10 cellular contexts compared by ENCODE assay signal in genomic region chr2:227818569-227819397, GRCh38. TPM values are rescaled to one million over a fixed set of nuclear protein-coding genes. Genes with fewer than 3 reads are reported as not detected.
A peak's percentile ranks its signal among the peaks of the same experiment; 100 is the strongest.
DNase-seq lines count a peak whose midpoint lies in the region; ATAC-seq and TF ChIP-seq lines count a peak whose summit lies in the region.
"Had no signal": no experiment of that assay in that cellular context is flagged by ENCODE, and none has a peak within 500 bp of the region (broad histone marks: within the 10 kb centered on the region; RNA-seq: fewer than 3 reads in every experiment).

No MANE protein-coding gene starts in this region.

- peak overlapping the region; percentile 9 for H3K4me3 Mint-ChIP-seq in activated T-cell treated with anti-CD3 and anti-CD28 coated beads, Interleukin-2, amount 50 U/mL, for 4 hours
- H3K4me3 Mint-ChIP-seq: activated naive CD4-positive, alpha-beta T cell treated with anti-CD3 and anti-CD28 coated beads, Interleukin-2, amount 50 U/mL, for 24 hours had no signal

- no peaks in the 10 kb centered on the region for H3K36me3 ChIP-seq in tibial nerve

- no peak overlapping the region for H3K4me3 ChIP-seq in tibial nerve

- peaks cover 2% of the 10 kb centered on the region for H3K36me3 Mint-ChIP-seq in activated T-cell treated with anti-CD3 and anti-CD28 coated beads, Interleukin-2, amount 50 U/mL, for 4 hours (ENCODE audit: insufficient read depth)
- H3K36me3 Mint-ChIP-seq: activated naive CD4-positive, alpha-beta T cell treated with anti-CD3 and anti-CD28 coated beads, Interleukin-2, amount 50 U/mL, for 24 hours had no signal

- H3K27me3 ChIP-seq in tibial nerve = no peaks in the 10 kb centered on the region

- peaks cover 0 to 12% (median 0%) of the 10 kb centered on the region in 4 donors for H3K4me1 ChIP-seq in tibial nerve

- DNase-seq in activated T-cell treated with anti-CD3 and anti-CD28 coated beads, Interleukin-2, amount 50 U/mL, for 4 hours = no peak
- no peak for DNase-seq in activated T-cell treated with anti-CD3 and anti-CD28 coated beads, Interleukin-2, amount 50 U/mL, for 1 hour
- DNase-seq in UCSD-AML1 (lab: John Stamatoyannopoulos, UW; ENCODE audit: unreplicated experiment) (peak; percentile 11), hepatic stellate cell (ENCODE audit: low spot score) (peak; percentile 24), tibial nerve (ENCODE audit: low spot score in 2 of 2) (peak; percentile 26 to 61), NCI-H146 treated with DMSO at 0.1 percent for 48 hours (lab: John Stamatoyannopoulos, UW; ENCODE audit: unreplicated experiment) (no peak), dermis blood vessel endothelial cell (no peak), cerebellum (ENCODE audit: low spot score) (no peak)
- DNase-seq: NCI-H1694 had no signal

- no peaks in the 10 kb centered on the region for H3K9me3 ChIP-seq in tibial nerve

- peak; percentile 7 to 61 for TF ChIP-seq EP300 in tibial nerve (IDR thresholded peaks at IDR 0.05)

- 69 to 77% methylated on average over 10 of the region's 10 CpGs for WGBS in tibial nerve, 2 donors

- no peaks in the 10 kb centered on the region for H3K27me3 Mint-ChIP-seq in activated T-cell treated with anti-CD3 and anti-CD28 coated beads, Interleukin-2, amount 50 U/mL, for 4 hours (ENCODE audit: low read depth)

- H3K9me3 Mint-ChIP-seq in activated T-cell treated with anti-CD3 and anti-CD28 coated beads, Interleukin-2, amount 50 U/mL, for 4 hours = peaks cover 5% of the 10 kb centered on the region
- H3K9me3 Mint-ChIP-seq: activated naive CD4-positive, alpha-beta T cell treated with anti-CD3 and anti-CD28 coated beads, Interleukin-2, amount 50 U/mL, for 24 hours had no signal

- peak overlapping the region in 1 of 4 donors; percentile 37 for H3K27ac ChIP-seq in tibial nerve

- H3K4me1 Mint-ChIP-seq in activated T-cell treated with anti-CD3 and anti-CD28 coated beads, Interleukin-2, amount 50 U/mL, for 4 hours (ENCODE audit: low read depth) = peaks cover 23% of the 10 kb centered on the region

- no peak for TF ChIP-seq POLR2A in tibial nerve (IDR thresholded peaks at IDR 0.05)

- ATAC-seq in activated T-cell treated with anti-CD3 and anti-CD28 coated beads, Interleukin-2, amount 50 U/mL, for 4 hours = peak; percentile 13 to 35

- no peak for TF ChIP-seq CTCF in tibial nerve (IDR thresholded peaks at IDR 0.05)

RNA-seq across cellular contexts. Expression of gene CCL20, which starts 5.1 kb away (rescaled TPM):
- 100 to 1,000 TPM in 2 of 3 donors, 10 to 100 TPM in 1; 23.1 to 141 (median 105) TPM for total RNA-seq in activated T-cell treated with anti-CD3 and anti-CD28 coated beads, Interleukin-2, amount 50 U/mL, for 4 hours
- total RNA-seq in tibial nerve = not detected
- 0.65 and 1.0 TPM in 2 replicates for total RNA-seq in dermis blood vessel endothelial cell
- not detected for total RNA-seq in cerebellum

RNA-seq across cellular contexts. Expression of gene DAW1, which starts 52.6 kb away (rescaled TPM):
- not detected for total RNA-seq in activated T-cell treated with anti-CD3 and anti-CD28 coated beads, Interleukin-2, amount 50 U/mL, for 4 hours
- under 1 TPM in 2 of 4 donors, not detected in 2; 0.30 to 0.59 TPM for total RNA-seq in tibial nerve
- total RNA-seq in dermis blood vessel endothelial cell = 0.51 TPM in 1 of 2 replicates, not detected in the other
- total RNA-seq in cerebellum = 2.8 TPM

Comparison
In these comparisons a context has a peak if more than half of its experiments do, and no peak if none do; other contexts are left out.
1. DNase-seq: peak in UCSD-AML1 (single experiment), hepatic stellate cell (single experiment) and tibial nerve (2 of 2); none in activated T-cell treated with anti-CD3 and anti-CD28 coated beads, Interleukin-2, amount 50 U/mL, for 4 hours (single experiment), activated T-cell treated with anti-CD3 and anti-CD28 coated beads, Interleukin-2, amount 50 U/mL, for 1 hour (single experiment), NCI-H146 treated with DMSO at 0.1 percent for 48 hours (single experiment), dermis blood vessel endothelial cell (single experiment) and cerebellum (single experiment).
2. RNA of gene CCL20, which starts 5.1 kb away (total RNA-seq): 23.1 to 141 TPM in activated T-cell treated with anti-CD3 and anti-CD28 coated beads, Interleukin-2, amount 50 U/mL, for 4 hours; 0.65 to 1.0 TPM in dermis blood vessel endothelial cell, not detected in tibial nerve and not detected in cerebellum (single experiment); every median in the first group is over 10 times any median in the second.